Comparison of ENCODE assay signal across 19 cellular contexts in the genomic region with DNA sequence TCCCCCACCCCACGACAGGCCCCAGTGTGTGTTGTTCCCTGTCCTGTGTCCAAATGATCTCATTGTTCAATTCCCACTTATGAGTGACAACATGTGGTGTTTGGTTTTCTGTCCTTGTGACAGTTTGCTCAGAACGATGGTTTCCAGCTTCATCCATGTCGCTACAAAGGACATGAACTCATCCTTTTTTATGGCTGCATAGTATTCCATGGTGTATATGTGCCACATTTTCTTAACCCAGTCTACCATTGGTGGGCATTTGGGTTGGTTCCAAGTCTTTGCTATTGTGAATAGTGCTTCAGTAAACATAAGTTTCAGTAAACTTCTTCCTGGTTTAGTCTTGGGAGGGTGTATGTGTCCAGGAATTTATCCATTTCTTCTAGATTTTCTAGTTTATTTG. TPM values are rescaled to one million over a fixed set of nuclear protein-coding genes. Genes with fewer than 3 reads are reported as not detected.
"Had no signal": no experiment of that assay in that cellular context is flagged by ENCODE, and none has a peak within 500 bp of the region (broad histone marks: within the 10 kb centered on the region; RNA-seq: fewer than 3 reads in every experiment).

No MANE protein-coding gene starts in this region.

RNA-seq across cellular contexts. Expression of a gene that starts 26.7 kb away (rescaled TPM):
- total RNA-seq: activated naive CD4-positive, alpha-beta T cell treated with anti-CD3 and anti-CD28 coated beads for 36 hours; activated naive CD4-positive, alpha-beta T cell treated with anti-CD3 and anti-CD28 coated beads, Interleukin-2, amount 50 U/mL, for 72 hours; activated naive CD8-positive, alpha-beta T cell treated with anti-CD3 and anti-CD28 coated beads for 36 hours; activated naive CD8-positive, alpha-beta T cell treated with anti-CD3 and anti-CD28 coated beads, Interleukin-2, amount 10 ng/mL, durations not matched to agents 7 days and 5 days; activated T-cell treated with anti-CD3 and anti-CD28 coated beads, Interleukin-2, amount 50 U/mL, for 72 hours; activated T-helper 1 cell treated with anti-CD3 and anti-CD28 coated beads, Interleukin-12 subunit alpha, Interleukin-12 subunit beta, Interleukin-2, Interleukin-4 antibody, amounts not matched to agents 30 ng/mL and 10 ng/mL and 1 ng/mL, durations not matched to agents 14 hours and 24 hours and 36 hours; activated T-helper 17 cell treated with anti-CD3 and anti-CD28 coated beads, Interleukin-2, amount 50 U/mL, for 72 hours; activated T-helper 2 cell treated with anti-CD3 and anti-CD28 coated beads, Interferon-gamma antibody, Interleukin-2, Interleukin-4, amounts not matched to agents 10 μg/mL and 5 μg/mL and 100 μg/mL, durations not matched to agents 14 hours and 24 hours and 36 hours; aorta; ascending aorta; astrocyte; body of pancreas; breast epithelium; bronchial epithelial cell; cardiac muscle cell; cardiac septum; cerebellum; chondrocyte had no signal
- polyA plus RNA-seq: adipose tissue, cardiac muscle cell had no signal
